Comparison of ENCODE assay signal across 22 cellular contexts in the genomic region with DNA sequence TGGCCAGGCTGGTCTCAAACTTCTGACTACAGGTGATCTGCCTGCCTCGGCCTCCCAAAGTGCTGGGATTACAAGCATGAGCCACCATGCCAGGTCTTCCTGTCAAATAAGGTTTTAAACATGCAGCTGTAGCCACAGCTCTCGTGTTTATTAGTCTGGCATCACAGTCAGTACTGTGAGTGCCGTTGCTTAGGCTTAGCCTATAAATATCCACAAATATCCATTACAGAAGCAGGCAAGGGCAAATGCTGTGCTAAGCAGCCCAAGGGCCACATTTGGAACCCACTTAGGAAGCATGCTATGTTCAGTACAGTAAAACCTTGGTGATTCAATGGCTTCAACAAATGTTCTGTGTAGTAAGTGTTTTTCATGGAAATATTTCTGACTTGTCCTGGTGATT.
DNase-seq lines count a peak whose midpoint lies in the region; TF ChIP-seq lines count a peak whose summit lies in the region.
"Had no signal": no experiment of that assay in that cellular context is flagged by ENCODE, and none has a peak within 500 bp of the region (broad histone marks: within the 10 kb centered on the region; RNA-seq: fewer than 3 reads in every experiment).

No MANE protein-coding gene starts in this region.

- TF ChIP-seq POLR2A in erythroblast (IDR thresholded peaks at IDR 0.05; ENCODE audit: low read length) = no peak

- intact Hi-C loops in dorsolateral prefrontal cortex (cut with DNase I) (no loop called here), MCF 10A (cut with micrococcal nuclease) (no loop called here)

- DNase-seq in EH (ENCODE audit: low read depth) (peak; percentile 39), dorsolateral prefrontal cortex (no peak), hepatic stellate cell (ENCODE audit: low spot score) (peak; percentile 21), RWPE1 (ENCODE audit: low spot score) (no peak), erythroblast (lab: John Stamatoyannopoulos, UW) (no peak), MCF 10A (ENCODE audit: unreplicated experiment) (no peak)
- DNase-seq in stimulated activated CD4-positive, alpha-beta T cell treated with anti-CD3 and anti-CD28 coated beads, Interleukin-4, amount 100 ng/mL, for 4 hours = no peak
- DNase-seq: ACHN; activated T-cell treated with anti-CD3 and anti-CD28 coated beads, Interleukin-2, amount 50 U/mL, for 1 hour; CD8-positive, alpha-beta memory T cell; central memory CD4-positive, alpha-beta T cell; glutamatergic neuron; islet precursor cell; Karpas-422; NCI-H1417 treated with DMSO at 0.1 percent for 48 hours; NCI-H2171 treated with DMSO at 0.1 percent for 48 hours; nucleus accumbens had no signal

- no peak overlapping the region for H3K4me3 Mint-ChIP-seq in MCF 10A (ENCODE audit: unreplicated experiment)
- H3K4me3 Mint-ChIP-seq: CD8-positive, alpha-beta memory T cell; mesothelial cell of epicardium had no signal

- POLR2A ChIA-PET in RWPE1 (lab: Yijun Ruan, JAX; ENCODE audit: low non-redundant PET) (no interaction called here), MCF 10A (lab: Yijun Ruan, JAX) (interaction anchor here (1.7 kb wide), 1 partner anchor 75 kb away, joined by 4 read pairs; no protein-coding TSS in a partner anchor)

- peaks cover 20 to 53% (median 42%) of the 10 kb centered on the region in 3 donors for H3K36me3 ChIP-seq in skeletal muscle tissue (ENCODE audit: control insufficient read depth in 3 of 3, insufficient read depth in 3 of 3, low read length in 3 of 3)

- no peaks in the 10 kb centered on the region for H3K27me3 Mint-ChIP-seq in MCF 10A (ENCODE audit: insufficient read depth, unreplicated experiment)
- H3K27me3 Mint-ChIP-seq: CD8-positive, alpha-beta memory T cell had no signal

- H3K36me3 Mint-ChIP-seq in MCF 10A (ENCODE audit: insufficient read depth, unreplicated experiment) = peaks cover 73% of the 10 kb centered on the region
- H3K36me3 Mint-ChIP-seq: activated naive CD4-positive, alpha-beta T cell treated with anti-CD3 and anti-CD28 coated beads, Interleukin-2, amount 50 U/mL, for 72 hours had no signal

- peak overlapping the region in 1 of 3 donors; percentile 23 for H3K9ac ChIP-seq in skeletal muscle tissue (ENCODE audit: low read depth in 1 of 3, low read length in 3 of 3)

- H3K27ac ChIP-seq in dorsolateral prefrontal cortex (peak overlapping the region in 57 of 59 donors; percentile 1 to 83 (median 69)), skeletal muscle tissue (ENCODE audit: low read depth, low read length) (peak overlapping the region; percentile 83), RWPE1 (no peak overlapping the region)
- H3K27ac ChIP-seq: vagina had no signal

- no TSS peak for BruUV-seq in MCF 10A (replicated peaks; lab: Mats Ljungman, UMichigan)

- CTCF ChIA-PET in RWPE1 (lab: Yijun Ruan, JAX) (no interaction called here), MCF 10A (lab: Yijun Ruan, JAX) (interaction anchor here (1.1 kb wide), 1 partner anchor 144 kb away, joined by 3 read pairs; a partner anchor contains a TSS)

- no peaks in the 10 kb centered on the region for H3K27me3 ChIP-seq in dorsolateral prefrontal cortex
- H3K27me3 ChIP-seq in skeletal muscle tissue (ENCODE audit: control insufficient read depth in 3 of 3, insufficient read depth in 3 of 3, low read length in 3 of 3) = no peaks in the 10 kb centered on the region
- H3K27me3 ChIP-seq: vagina had no signal

- H3K4me3 ChIP-seq in dorsolateral prefrontal cortex = no peak overlapping the region
- H3K4me3 ChIP-seq in skeletal muscle tissue (ENCODE audit: low read length in 3 of 3) = no peak overlapping the region
- H3K4me3 ChIP-seq: smooth muscle cell, vagina had no signal

- H3K27ac Mint-ChIP-seq in MCF 10A (ENCODE audit: low read depth, unreplicated experiment) = no peak overlapping the region
- H3K27ac Mint-ChIP-seq: activated naive CD4-positive, alpha-beta T cell treated with anti-CD3 and anti-CD28 coated beads, Interleukin-2, amount 50 U/mL, for 72 hours; CD8-positive, alpha-beta memory T cell; mesothelial cell of epicardium had no signal

- H3K9me3 Mint-ChIP-seq in MCF 10A (ENCODE audit: unreplicated experiment) = no peaks in the 10 kb centered on the region
- H3K9me3 Mint-ChIP-seq: activated naive CD4-positive, alpha-beta T cell treated with anti-CD3 and anti-CD28 coated beads, Interleukin-2, amount 50 U/mL, for 72 hours; CD8-positive, alpha-beta memory T cell; mesothelial cell of epicardium had no signal

- no peaks in the 10 kb centered on the region for H3K9me3 ChIP-seq in skeletal muscle tissue (ENCODE audit: control insufficient read depth in 3 of 3, low read length in 3 of 3)
- H3K9me3 ChIP-seq: vagina had no signal

- no peak for TF ChIP-seq CTCF in dorsolateral prefrontal cortex (IDR thresholded peaks at IDR 0.05 in 54 of 56, conservative IDR thresholded peaks at IDR 0.05 in 2 of 56; ENCODE audit: low read depth in 1 of 56, partially characterized antibody in 56 of 56)
- TF ChIP-seq CTCF in RWPE1 (conservative IDR thresholded peaks at IDR 0.05; ENCODE audit: low read depth) = no peak
- TF ChIP-seq CTCF in MCF 10A (IDR thresholded peaks at IDR 0.05; ENCODE audit: unreplicated experiment) = no peak

- H3K4me1 Mint-ChIP-seq in MCF 10A (ENCODE audit: insufficient read depth, unreplicated experiment) = no peaks in the 10 kb centered on the region
- H3K4me1 Mint-ChIP-seq: CD8-positive, alpha-beta memory T cell had no signal

- H3K4me1 ChIP-seq in skeletal muscle tissue (ENCODE audit: control insufficient read depth in 3 of 3, insufficient read depth in 3 of 3, low read length in 3 of 3) = peaks cover 17 to 49% (median 36%) of the 10 kb centered on the region in 3 donors
- H3K4me1 ChIP-seq: vagina had no signal

Comparison
In these comparisons a context has a peak if more than half of its experiments do, and no peak if none do; other contexts are left out.
1. DNase-seq: peak in EH (single experiment) and hepatic stellate cell (single experiment); none in dorsolateral prefrontal cortex (0 of 10), RWPE1 (single experiment), erythroblast (0 of 2), MCF 10A (single experiment) and stimulated activated CD4-positive, alpha-beta T cell treated with anti-CD3 and anti-CD28 coated beads, Interleukin-4, amount 100 ng/mL, for 4 hours (0 of 2).